Comparison of ENCODE assay signal across 24 cellular contexts in the genomic region with DNA sequence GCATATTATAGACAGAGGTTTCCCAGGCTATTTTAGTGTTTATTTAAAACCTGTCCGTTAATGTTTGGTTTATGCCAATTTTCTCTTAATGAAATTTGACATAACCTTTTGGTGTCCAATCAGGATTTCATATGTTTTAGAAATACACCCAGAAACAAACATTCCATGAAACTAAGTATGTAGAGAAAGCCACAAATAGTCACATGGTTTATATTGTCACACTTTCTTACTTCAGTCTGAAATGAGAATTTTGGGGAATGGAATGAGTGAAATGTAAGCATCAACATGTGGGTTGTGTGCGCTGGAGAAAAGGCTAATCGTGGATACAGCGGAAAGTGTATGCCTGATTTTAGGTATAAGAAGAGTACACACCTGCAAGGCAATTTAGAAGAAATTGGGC.
"Had no signal": no experiment of that assay in that cellular context is flagged by ENCODE, and none has a peak within 500 bp of the region (broad histone marks: within the 10 kb centered on the region; RNA-seq: fewer than 3 reads in every experiment).

No MANE protein-coding gene starts in this region.

- H3K4me3 ChIP-seq: SJSA1 had no signal

- H3K9me3 ChIP-seq: SJSA1, SK-N-SH had no signal

- H3K36me3 ChIP-seq: SJSA1 had no signal

- H3K4me2 ChIP-seq: SK-N-SH had no signal

- H3K27me3 ChIP-seq: SJSA1 had no signal

- H3K9ac ChIP-seq: SK-N-SH had no signal

- ATAC-seq: activated CD4-positive, alpha-beta T cell treated with anti-CD3 and anti-CD28 coated beads for 36 hours; activated CD4-positive, CD25-positive, alpha-beta regulatory T cell treated with anti-CD3 and anti-CD28 coated beads, Interleukin-2, amount 50 U/mL, for 24 hours; activated CD8-positive, alpha-beta T cell treated with anti-CD3 and anti-CD28 coated beads, Interleukin-2, amount 10 ng/mL, durations not matched to agents 7 days and 5 days; activated naive CD4-positive, alpha-beta T cell treated with anti-CD3 and anti-CD28 coated beads, Interleukin-2, amount 50 U/mL, for 72 hours; activated T-cell treated with anti-CD3 and anti-CD28 coated beads, Interleukin-2, amount 50 U/mL, for 4 hours; Panc1 had no signal

- H3K27ac ChIP-seq: SJSA1 had no signal

- DNase-seq: activated CD4-positive, alpha-beta T cell treated with anti-CD3 and anti-CD28 coated beads for 36 hours; activated CD4-positive, alpha-beta T cell treated with anti-CD3 and anti-CD28 coated beads, Interleukin-2, amount 10 ng/mL, durations not matched to agents 7 days and 5 days; activated CD4-positive, alpha-beta T cell treated with anti-CD3 and anti-CD28 coated beads, Interleukin-2, amount 50 U/mL, for 48 hours; activated CD8-positive, alpha-beta T cell treated with anti-CD3 and anti-CD28 coated beads, Interleukin-2, amount 10 ng/mL, durations not matched to agents 7 days and 5 days; activated gamma-delta T cell treated with Interleukin-2 at 50 U/mL for 16 hours; activated naive CD4-positive, alpha-beta T cell treated with anti-CD3 and anti-CD28 coated beads for 36 hours; activated T-cell treated with anti-CD3 and anti-CD28 coated beads for 4 hours; activated T-cell treated with anti-CD3 and anti-CD28 coated beads, Interleukin-2, amount 50 U/mL, for 4 hours; anterior cingulate cortex; caudate nucleus; cerebellar nuclear complex; Karpas-422; KBM-7; NCI-H1105; NCI-H1436; NCI-H1694; NCI-H1930; NCI-H526 treated with DMSO at 0.1 percent for 48 hours; SHP77 treated with DMSO at 0.1 percent for 48 hours; SK-N-SH had no signal
